Comparison of ENCODE assay signal across 9 cellular contexts in the genomic region with DNA sequence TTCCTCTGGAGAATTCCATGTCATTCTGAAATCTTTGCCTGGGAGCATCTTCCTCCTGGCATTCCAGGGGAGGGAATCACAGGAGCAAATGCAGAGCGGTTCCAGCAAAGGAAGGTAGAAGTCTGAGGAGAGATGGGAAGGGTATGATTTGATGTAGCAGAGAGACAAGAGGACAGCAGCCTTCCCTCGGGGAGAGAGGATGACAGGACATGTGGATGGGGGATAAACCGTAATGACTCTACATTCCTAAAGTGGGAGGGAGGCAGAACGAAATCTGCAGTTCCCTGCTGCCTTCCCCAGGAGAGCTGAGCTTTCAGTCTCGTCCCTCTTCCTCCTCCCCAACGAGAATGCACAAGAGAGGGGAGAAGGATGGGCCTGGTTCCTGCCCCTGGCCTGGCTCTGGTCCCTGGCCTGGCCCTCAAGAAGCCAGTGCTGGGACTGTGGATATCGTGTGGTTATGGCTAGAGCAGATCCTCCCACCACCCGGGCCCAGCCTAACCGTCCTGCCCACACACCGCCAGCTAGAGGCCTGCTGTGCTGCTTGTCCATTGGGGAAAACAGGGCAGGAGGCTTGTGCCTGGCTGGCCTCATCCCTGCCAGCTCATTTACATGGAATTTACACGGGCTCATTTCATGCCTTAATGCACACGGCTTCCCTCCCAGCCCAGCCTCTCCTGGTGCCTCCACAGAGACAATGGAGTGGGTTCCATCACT. TPM values are rescaled to one million over a fixed set of nuclear protein-coding genes. Genes with fewer than 3 reads are reported as not detected.
A peak's percentile ranks its signal among the peaks of the same experiment; 100 is the strongest.
DNase-seq lines count a peak whose midpoint lies in the region; ATAC-seq, FAIRE-seq and TF ChIP-seq lines count a peak whose summit lies in the region.
"Had no signal": no experiment of that assay in that cellular context is flagged by ENCODE, and none has a peak within 500 bp of the region (broad histone marks: within the 10 kb centered on the region; RNA-seq: fewer than 3 reads in every experiment).

No MANE protein-coding gene starts in this region.

- H3K27ac ChIP-seq in BLaER1 (no peak overlapping the region), GM12878 (ENCODE audit: control insufficient read depth, insufficient read depth) (no peak overlapping the region; the same call in 1 of the 2 replicates)

- DNase-seq in HTR-8/SVneo (ENCODE audit: insufficient read length, low spot score) (peak; percentile 78), GM12878 (ENCODE audit: low read depth, low spot score) (no peak), midbrain (lab: John Stamatoyannopoulos, UW) (peak; percentile 12), NCI-H510A treated with DMSO at 0.1 percent for 48 hours (lab: John Stamatoyannopoulos, UW) (no peak), GM10266 (ENCODE audit: extremely low spot score) (no peak), T-cell (no peak)
- no peak for DNase-seq in activated CD4-positive, alpha-beta T cell treated with anti-CD3 and anti-CD28 coated beads for 4 hours
- DNase-seq: activated CD8-positive, alpha-beta memory T cell treated with anti-CD3 and anti-CD28 coated beads for 24 hours had no signal

- TF ChIP-seq CTCF in GM12878 (IDR thresholded peaks at IDR 0.05 in 2 of 3, conservative IDR thresholded peaks at IDR 0.05 in 1 of 3; ENCODE audit: control insufficient read depth in 2 of 3, extremely low read depth in 1 of 3, insufficient read depth in 1 of 3, low read depth in 3 of 3, low read length in 3 of 3): no peak
- no peak for TF ChIP-seq CTCF in GM10266 (IDR thresholded peaks at IDR 0.05; ENCODE audit: control insufficient read depth, insufficient read depth, low read depth, missing control alignments)

- RAD21 ChIA-PET in GM12878 (lab: Charles Lee; ENCODE audit: unreplicated experiment): interaction anchor here (11.5 to 20.3 kb wide), 2 partner anchors 21 to 22 kb away, joined by 262 to 496 read pairs; partner anchors contain the start of gene SEMA7A

- H3K4me1 ChIP-seq in BLaER1: peaks cover 56% of the 10 kb centered on the region
- peaks cover 41% of the 10 kb centered on the region for H3K4me1 ChIP-seq in GM12878 (ENCODE audit: control insufficient read depth, insufficient read depth, low read length)

- SMC1A ChIA-PET in GM12878 (lab: Charles Lee; ENCODE audit: uncharacterized antibody, unreplicated experiment): interaction anchor here (0.8 to 10.9 kb wide), 8 partner anchors 12 to 36 kb away, joined by 3 to 182 read pairs (median 3); partner anchors contain the start of gene SEMA7A

- H3K36me3 ChIP-seq in BLaER1: no peaks in the 10 kb centered on the region
- H3K36me3 ChIP-seq in GM12878 (ENCODE audit: control insufficient read depth in 2 of 2, insufficient read depth in 2 of 2, low read length in 1 of 2): peaks cover 14 to 25% of the 10 kb centered on the region in 2 experiments

- H2AFZ ChIP-seq in GM12878 (ENCODE audit: control insufficient read depth, low read depth, low read length): no peak overlapping the region

- peaks cover 21 to 29% (median 22%) of the 10 kb centered on the region in 3 donors for H3K4me1 Mint-ChIP-seq in T-cell

- H3K4me3 Mint-ChIP-seq in T-cell: no peak overlapping the region

- CTCF ChIA-PET in GM12878 (lab: Yijun Ruan, JAX): interaction anchor here (0.9 to 15.7 kb wide), 4 partner anchors 10 to 31 kb away, joined by 4 to 226 read pairs (median 96); no protein-coding TSS in a partner anchor
- CTCF ChIA-PET in T-cell (lab: Charles Lee): no interaction called here

- H3K9ac ChIP-seq in BLaER1 (no peak overlapping the region), GM12878 (ENCODE audit: control insufficient read depth, insufficient read depth, low read length) (no peak overlapping the region)

- H3K27me3 ChIP-seq in BLaER1 (no peaks in the 10 kb centered on the region), GM12878 (replicated peaks in 1 of 2; ENCODE audit: control insufficient read depth in 2 of 2, insufficient read depth in 2 of 2, low read length in 1 of 2) (no peaks in the 10 kb centered on the region)

- ATAC-seq in GM12878 (no peak), T-cell (replicated peaks in 1 of 4) (no peak)

- H3K4me3 ChIP-seq in BLaER1: no peak overlapping the region
- H3K4me3 ChIP-seq in GM12878: no peak overlapping the region

- H3K9me3 ChIP-seq in BLaER1 (no peaks in the 10 kb centered on the region), GM12878 (replicated peaks; ENCODE audit: control insufficient read depth, insufficient read depth, low read length) (no peaks in the 10 kb centered on the region)

- BruUV-seq in GM12878 (replicated peaks; lab: Mats Ljungman, UMichigan): no TSS peak

- peaks cover 8% of the 10 kb centered on the region for H3K36me3 Mint-ChIP-seq in T-cell

- FAIRE-seq in HTR-8/SVneo (lab: Jason Lieb, UNC) (peak; percentile 87), GM12878 (lab: Jason Lieb, UNC) (peak; percentile 7)

- H3K4me2 ChIP-seq in BLaER1 (peak overlapping the region; percentile 32), GM12878 (ENCODE audit: control insufficient read depth, insufficient read depth) (no peak overlapping the region)

- no peak for TF ChIP-seq POLR2A in GM12878 (IDR thresholded peaks at IDR 0.05; ENCODE audit: low read depth, low read length)

- peaks cover 20% of the 10 kb centered on the region for H4K20me1 ChIP-seq in BLaER1
- no peaks in the 10 kb centered on the region for H4K20me1 ChIP-seq in GM12878 (ENCODE audit: control insufficient read depth, insufficient read depth)

- TF ChIP-seq EP300 in GM12878 (IDR thresholded peaks at IDR 0.05; ENCODE audit: borderline replicate concordance in 1 of 2, control insufficient read depth in 1 of 2, low read depth in 2 of 2, low read length in 2 of 2): no peak

- no peaks in the 10 kb centered on the region for H3K9me3 Mint-ChIP-seq in T-cell

- POLR2A ChIA-PET in GM12878 (lab: Charles Lee): interaction anchor here (0.7 to 15.4 kb wide), 4 partner anchors 12 to 207 kb away, joined by 3 to 325 read pairs (median 152); partner anchors contain the start of gene SEMA7A
- POLR2A ChIA-PET in T-cell (lab: Charles Lee): interaction anchor here in 1 of 2 donors (0.6 kb wide), 1 partner anchor 21 kb away, joined by 3 read pairs; no protein-coding TSS in a partner anchor

- intact Hi-C loops in GM12878 (cut with micrococcal nuclease; ENCODE audit: unreplicated experiment): no loop called here

- no peak overlapping the region for H3K27ac Mint-ChIP-seq in T-cell

- H3K27me3 Mint-ChIP-seq in T-cell: no peaks in the 10 kb centered on the region

- H3K79me2 ChIP-seq in GM12878 (ENCODE audit: control insufficient read depth, insufficient read depth, low read length): peaks cover 3% of the 10 kb centered on the region

- 50% methylated on average over 12 of the region's 12 CpGs for WGBS in GM12878 (ENCODE audit: insufficient coverage, insufficient replicate concordance, low lambda C conversion rate, missing lambda C conversion rate)

- no peak for TF ChIP-seq RAD21 in GM12878 (IDR thresholded peaks at IDR 0.05; ENCODE audit: insufficient read depth, low read depth, low read length)

- in situ Hi-C loops in GM12878 (cut with MboI): no loop called here

RNA-seq across cellular contexts. Expression of gene SEMA7A, which starts 26.6 kb away (rescaled TPM):
- total RNA-seq in GM12878 (2013; cell fraction: nucleolus; rRNA removed): 137 and 160 TPM in 2 replicates
- total RNA-seq in GM12878 (2014; rRNA removed) (56.3 and 58.3 TPM in 2 replicates), GM12878 (2014; rRNA removed; fragmentation: Illumina TruSeq; extraction: Trizol) (48.7 and 52.9 TPM in 2 replicates), GM12878 (2021) (112 and 114 TPM in 2 replicates), T-cell (1 to 10 TPM; 2.0 to 4.7 (median 3.1) TPM)
- polyA plus RNA-seq in GM12878 (2011; ENCODE audit: low read depth): 33.6 TPM
- polyA plus RNA-seq in GM12878 (2011; rRNA removed) (37.6 and 65.2 TPM in 2 replicates), GM12878 (2014; fragmentation: Illumina TruSeq; extraction: Trizol) (47.9 and 70.5 TPM in 2 replicates), GM12878 (2014; fragmentation: Nextera tagmentation; extraction: Ambion mirVana) (1 to 10 TPM in 1 of 2 experiments, under 1 TPM in 1; 0.08 to 1.1 TPM), GM12878 (2014; rRNA removed) (99.1 and 99.2 TPM in 2 replicates), GM12878 (2016; fragmentation: Nextera tagmentation; extraction: Ambion mirVana) (10 to 100 TPM; 13.3 to 15.6 TPM)
- polyA plus RNA-seq in GM12878 (2011; cell fraction: cytosol; rRNA removed): 115 and 126 TPM in 2 replicates
- 208 and 229 TPM in 2 replicates for polyA plus RNA-seq in GM12878 (2011; cell fraction: nucleus; rRNA removed)
- 60.0 and 110 TPM in 2 replicates for polyA plus RNA-seq in GM12878 (2012)
- polyA minus RNA-seq in GM12878 (2011; rRNA and poly(A)+ RNA removed): 75.6 and 130 TPM in 2 replicates
- polyA minus RNA-seq in GM12878 (2011; cell fraction: cytosol; rRNA and poly(A)+ RNA removed): 48.1 and 52.4 TPM in 2 replicates
- 48.2 and 63.7 TPM in 2 replicates for polyA minus RNA-seq in GM12878 (2011; cell fraction: nucleus; rRNA and poly(A)+ RNA removed)

RNA-seq across cellular contexts. Expression of gene CYP11A1, which starts 39.7 kb away (rescaled TPM):
- total RNA-seq in GM12878 (2013; cell fraction: nucleolus; rRNA removed): 8.3 and 9.5 TPM in 2 replicates
- total RNA-seq in GM12878 (2014; rRNA removed) (not detected in 2 replicates), GM12878 (2014; rRNA removed; fragmentation: Illumina TruSeq; extraction: Trizol) (not detected in 2 replicates), GM12878 (2021) (0.29 and 0.69 TPM in 2 replicates), T-cell (under 1 TPM in 3 of 5 donors, not detected in 2; 0.47 to 0.79 (median 0.49) TPM)
- 0.34 TPM for polyA plus RNA-seq in GM12878 (2011; ENCODE audit: low read depth)
- polyA plus RNA-seq in GM12878 (2011; rRNA removed) (1.1 and 1.2 TPM in 2 replicates), GM12878 (2014; fragmentation: Illumina TruSeq; extraction: Trizol) (0.19 TPM in 1 of 2 replicates, not detected in the other), GM12878 (2014; fragmentation: Nextera tagmentation; extraction: Ambion mirVana) (under 1 TPM; 0.11 to 0.23 TPM), GM12878 (2014; rRNA removed) (0.52 TPM in 1 of 2 replicates, not detected in the other), GM12878 (2016; fragmentation: Nextera tagmentation; extraction: Ambion mirVana) (not detected)
- polyA plus RNA-seq in GM12878 (2011; cell fraction: cytosol; rRNA removed): 0.90 and 1.7 TPM in 2 replicates
- polyA plus RNA-seq in GM12878 (2011; cell fraction: nucleus; rRNA removed): 1.4 and 3.2 TPM in 2 replicates
- 0.50 and 1.1 TPM in 2 replicates for polyA plus RNA-seq in GM12878 (2012)
- 0.80 and 2.3 TPM in 2 replicates for polyA minus RNA-seq in GM12878 (2011; rRNA and poly(A)+ RNA removed)
- polyA minus RNA-seq in GM12878 (2011; cell fraction: cytosol; rRNA and poly(A)+ RNA removed): not detected in 2 replicates
- 1.4 and 1.5 TPM in 2 replicates for polyA minus RNA-seq in GM12878 (2011; cell fraction: nucleus; rRNA and poly(A)+ RNA removed)

RNA-seq across cellular contexts. Expression of gene UBL7, which starts 53.8 kb away (rescaled TPM):
- 22.7 and 26.2 TPM in 2 replicates for total RNA-seq in GM12878 (2013; cell fraction: nucleolus; rRNA removed)
- total RNA-seq in GM12878 (2014; rRNA removed) (106 and 107 TPM in 2 replicates), GM12878 (2014; rRNA removed; fragmentation: Illumina TruSeq; extraction: Trizol) (44.3 and 46.6 TPM in 2 replicates), GM12878 (2021) (81.3 and 84.8 TPM in 2 replicates), T-cell (10 to 100 TPM; 26.1 to 59.9 (median 55.3) TPM)
- 33.5 TPM for polyA plus RNA-seq in GM12878 (2011; ENCODE audit: low read depth)
- polyA plus RNA-seq in GM12878 (2011; rRNA removed) (72.6 and 89.7 TPM in 2 replicates), GM12878 (2014; fragmentation: Illumina TruSeq; extraction: Trizol) (61.3 and 90.5 TPM in 2 replicates), GM12878 (2014; fragmentation: Nextera tagmentation; extraction: Ambion mirVana) (10 to 100 TPM; 25.9 to 59.1 TPM), GM12878 (2014; rRNA removed) (117 and 135 TPM in 2 replicates), GM12878 (2016; fragmentation: Nextera tagmentation; extraction: Ambion mirVana) (100 to 1,000 TPM; 123 to 145 TPM)
- 138 and 156 TPM in 2 replicates for polyA plus RNA-seq in GM12878 (2011; cell fraction: cytosol; rRNA removed)
- 60.8 and 62.4 TPM in 2 replicates for polyA plus RNA-seq in GM12878 (2011; cell fraction: nucleus; rRNA removed)
- polyA plus RNA-seq in GM12878 (2012): 57.3 and 69.1 TPM in 2 replicates
- polyA minus RNA-seq in GM12878 (2011; rRNA and poly(A)+ RNA removed): 79.1 and 122 TPM in 2 replicates
- polyA minus RNA-seq in GM12878 (2011; cell fraction: cytosol; rRNA and poly(A)+ RNA removed): 32.5 and 36.5 TPM in 2 replicates
- polyA minus RNA-seq in GM12878 (2011; cell fraction: nucleus; rRNA and poly(A)+ RNA removed): 17.3 and 22.1 TPM in 2 replicates

Comparison
In these comparisons a context has a peak if more than half of its experiments do, and no peak if none do; other contexts are left out.
1. DNase-seq: peak in HTR-8/SVneo (single experiment) and midbrain (single experiment); none in GM12878 (single experiment), NCI-H510A treated with DMSO at 0.1 percent for 48 hours (single experiment), GM10266 (single experiment), activated CD4-positive, alpha-beta T cell treated with anti-CD3 and anti-CD28 coated beads for 4 hours (0 of 2) and T-cell (0 of 34).
2. RNA of gene SEMA7A, which starts 26.6 kb away (total RNA-seq): 48.7 to 160 TPM in GM12878; 2.0 to 4.7 TPM in T-cell; every median in the first group is over 4 times any median in the second.